ENCODE assay signal across 8 cellular contexts in genomic region chr2:11743846-11744553, GRCh38. TPM values are rescaled to one million over a fixed set of nuclear protein-coding genes. Genes with fewer than 3 reads are reported as not detected.
DNase-seq lines count a peak whose midpoint lies in the region; ATAC-seq and TF ChIP-seq lines count a peak whose summit lies in the region.

No MANE protein-coding gene starts in this region.

- no peaks in the 10 kb centered on the region for H3K36me3 Mint-ChIP-seq in activated naive CD8-positive, alpha-beta T cell treated with anti-CD3 and anti-CD28 coated beads, Interleukin-2, amount 50 U/mL, for 24 hours (ENCODE audit: low read depth)

- no peaks in the 10 kb centered on the region for H3K27me3 ChIP-seq in cardiac muscle cell

- H3K9me3 Mint-ChIP-seq in activated naive CD8-positive, alpha-beta T cell treated with anti-CD3 and anti-CD28 coated beads, Interleukin-2, amount 50 U/mL, for 24 hours, result no peaks in the 10 kb centered on the region

- DNase-seq in GM13977 (ENCODE audit: low spot score), result peak; percentile 84
- peak; percentile 85 for DNase-seq in NCI-H1436 (lab: John Stamatoyannopoulos, UW)
- DNase-seq in SW 1271 (lab: John Stamatoyannopoulos, UW), result peak; percentile 96 to 99
- peak; percentile 78 for DNase-seq in activated naive CD8-positive, alpha-beta T cell treated with anti-CD3 and anti-CD28 coated beads, Interleukin-2, amount 50 U/mL, for 24 hours
- peak; percentile 90 to 100 for DNase-seq in cardiac muscle cell (ENCODE audit: low read depth in 1 of 2, low spot score in 1 of 2)
- DNase-seq in posterior vena cava (ENCODE audit: low spot score), result peak; percentile 98

- no peaks in the 10 kb centered on the region for H3K27me3 Mint-ChIP-seq in activated naive CD8-positive, alpha-beta T cell treated with anti-CD3 and anti-CD28 coated beads, Interleukin-2, amount 50 U/mL, for 24 hours

- H3K4me1 Mint-ChIP-seq in activated naive CD8-positive, alpha-beta T cell treated with anti-CD3 and anti-CD28 coated beads, Interleukin-2, amount 50 U/mL, for 24 hours, result peaks cover 57% of the 10 kb centered on the region

- H3K4me3 ChIP-seq in cardiac muscle cell, result no peak overlapping the region
- H3K4me3 ChIP-seq in urinary bladder (ENCODE audit: low read depth, low read length), result no peak overlapping the region

- TF ChIP-seq CTCF in GM13977 (IDR thresholded peaks at IDR 0.05; ENCODE audit: extremely low read depth, insufficient read depth, missing control alignments), result no peak
- TF ChIP-seq CTCF in cardiac muscle cell (IDR thresholded peaks at IDR 0.05; ENCODE audit: low read depth, low read length), result no peak

- in situ Hi-C loops in GM13977 (cut with MboI; ENCODE audit: low pct_unique_long_range_greater_than_20kb, low sequenced_read_pairs, unreplicated experiment), result no loop called here

- no peaks in the 10 kb centered on the region for H3K36me3 ChIP-seq in cardiac muscle cell
- H3K36me3 ChIP-seq in urinary bladder (ENCODE audit: insufficient read depth), result no peaks in the 10 kb centered on the region

- ATAC-seq in HG02870 (IDR thresholded peaks at IDR 0.05; ENCODE audit: unreplicated experiment), result peak; percentile 65
- ATAC-seq in activated naive CD8-positive, alpha-beta T cell treated with anti-CD3 and anti-CD28 coated beads, Interleukin-2, amount 50 U/mL, for 24 hours, result peak; percentile 89

- WGBS in urinary bladder, result 15% methylated on average over 10 of the region's 10 CpGs

- peak overlapping the region; percentile 62 for H3K4me3 Mint-ChIP-seq in activated naive CD8-positive, alpha-beta T cell treated with anti-CD3 and anti-CD28 coated beads, Interleukin-2, amount 50 U/mL, for 24 hours

- peak overlapping the region; percentile 71 for H3K27ac ChIP-seq in cardiac muscle cell
- H3K27ac ChIP-seq in urinary bladder (ENCODE audit: low read depth), result peak overlapping the region; percentile 82

- H3K27ac Mint-ChIP-seq in activated naive CD8-positive, alpha-beta T cell treated with anti-CD3 and anti-CD28 coated beads, Interleukin-2, amount 50 U/mL, for 24 hours, result peak overlapping the region; percentile 80

- no peaks in the 10 kb centered on the region for H3K9me3 ChIP-seq in cardiac muscle cell (ENCODE audit: low read depth)

- intact Hi-C loops in posterior vena cava (cut with DNase I), result no loop called here

- peaks cover 38% of the 10 kb centered on the region for H3K4me1 ChIP-seq in cardiac muscle cell (ENCODE audit: low read depth)
- no peaks in the 10 kb centered on the region for H3K4me1 ChIP-seq in urinary bladder (ENCODE audit: insufficient read depth)

RNA-seq across cellular contexts. Expression of gene LPIN1, which starts 2.4 kb away (rescaled TPM):
- 45.6 and 58.3 TPM in 2 replicates for total RNA-seq in cardiac muscle cell
- 47.0 and 56.6 TPM in 2 replicates for polyA plus RNA-seq in cardiac muscle cell
- 10 to 100 TPM; 24.2 to 26.8 TPM for total RNA-seq in posterior vena cava
- total RNA-seq in urinary bladder, result 27.3 TPM
- polyA plus RNA-seq in urinary bladder, result 34.1 TPM
